ENCODE assay signal across 9 cellular contexts in the genomic region with DNA sequence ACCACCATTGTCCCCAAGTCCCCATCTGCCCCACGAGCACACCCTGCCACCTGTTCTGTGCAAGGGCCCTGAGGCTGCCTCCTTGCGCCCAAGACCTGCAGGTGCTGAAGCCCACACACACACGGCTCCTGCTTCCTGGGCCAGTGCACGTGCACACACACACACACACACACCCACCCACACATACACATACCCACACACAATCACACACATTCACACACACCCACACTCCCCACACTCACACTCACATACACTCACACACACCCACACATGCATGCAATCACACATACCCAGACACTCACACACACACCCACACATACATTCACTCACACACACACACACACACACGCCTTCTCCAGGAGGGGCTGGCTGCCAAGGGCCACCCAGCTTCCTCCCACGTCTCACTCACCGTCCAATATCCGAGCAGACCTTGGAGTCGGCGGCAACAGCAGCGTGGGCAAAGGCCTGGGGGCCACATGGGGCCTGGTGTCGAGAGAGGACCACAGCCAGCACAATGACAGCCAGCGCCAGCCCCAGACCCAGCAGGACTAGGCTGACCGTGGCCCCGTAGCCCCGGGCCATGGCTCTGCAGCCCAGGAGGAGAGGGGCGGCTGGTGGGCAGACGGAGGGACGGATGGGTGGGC. TPM values are rescaled to one million over a fixed set of nuclear protein-coding genes. Genes with fewer than 3 reads are reported as not detected.
DNase-seq lines count a peak whose midpoint lies in the region; ATAC-seq, FAIRE-seq and TF ChIP-seq lines count a peak whose summit lies in the region.
"Had no signal": no experiment of that assay in that cellular context is flagged by ENCODE, and none has a peak within 500 bp of the region (broad histone marks: within the 10 kb centered on the region; RNA-seq: fewer than 3 reads in every experiment).

No MANE protein-coding gene starts in this region.

- BruUV-seq in IMR-90 (replicated peaks; lab: Mats Ljungman, UMichigan) (no TSS peak), A673 (replicated peaks; lab: Mats Ljungman, UMichigan) (no TSS peak)

- no peak overlapping the region; the same call in 1 of the 2 replicates for H3K23ac ChIP-seq in IMR-90 (ENCODE audit: low read depth, low read length)

- DNase-seq in A549 (ENCODE audit: low read depth in 1 of 2, low spot score in 1 of 2) (no peak), IMR-90 (peak; percentile 52), myocyte (ENCODE audit: low read depth) (peak; percentile 43), left lobe of liver (ENCODE audit: low spot score) (no peak), GM20000 (ENCODE audit: low spot score) (no peak), NCI-H446 treated with DMSO at 0.1 percent for 48 hours (lab: John Stamatoyannopoulos, UW) (no peak), A673 (ENCODE audit: low spot score) (no peak)

- peak overlapping the region; percentile 85 for H3K4ac ChIP-seq in IMR-90 (ENCODE audit: low read depth, low read length)

- H3K56ac ChIP-seq in IMR-90 (ENCODE audit: extremely low read depth, insufficient read depth, low read length), result no peak overlapping the region

- H4K91ac ChIP-seq in IMR-90 (ENCODE audit: insufficient read depth, low read depth, low read length), result peak overlapping the region; percentile 74

- peak overlapping the region; percentile 95 for H2BK20ac ChIP-seq in IMR-90 (ENCODE audit: low read depth, low read length)

- H3K14ac ChIP-seq in IMR-90 (replicated peaks; ENCODE audit: low read depth, low read length), result peak overlapping the region; percentile 94

- TF ChIP-seq RAD21 in A549 (conservative IDR thresholded peaks at IDR 0.05 in 1 of 2, IDR thresholded peaks at IDR 0.05 in 1 of 2) (no peak), IMR-90 (IDR thresholded peaks at IDR 0.05; ENCODE audit: low read length) (no peak)

- H3K4me3 ChIP-seq in A549 (no peak overlapping the region), IMR-90 (ENCODE audit: insufficient read depth, low read depth, low read length) (peak overlapping the region; percentile 13; the same call in 1 of the 2 replicates), A673 (ENCODE audit: low read depth, low read length, poor library complexity, severe bottlenecking) (no peak overlapping the region)

- no peak for FAIRE-seq in A549 (lab: Jason Lieb, UNC)
- FAIRE-seq: islet of Langerhans had no signal

- H2AFZ ChIP-seq in IMR-90 (replicated peaks; ENCODE audit: low read length, poor library complexity), result peak overlapping the region; percentile 71

- peak overlapping the region; percentile 96 for H2BK120ac ChIP-seq in IMR-90 (ENCODE audit: low read depth, low read length)

- peak overlapping the region; percentile 87 for H2BK5ac ChIP-seq in IMR-90 (ENCODE audit: low read depth, low read length, poor library complexity, severe bottlenecking)

- no peaks in the 10 kb centered on the region for H3K9me3 ChIP-seq in A549
- no peaks in the 10 kb centered on the region for H3K9me3 ChIP-seq in IMR-90 (ENCODE audit: control insufficient read depth, insufficient read depth, low read length)
- no peaks in the 10 kb centered on the region for H3K9me3 ChIP-seq in A673 (ENCODE audit: low read depth, low read length, poor library complexity, severe bottlenecking)

- peak overlapping the region; percentile 85 for H2AK9ac ChIP-seq in IMR-90 (replicated peaks; ENCODE audit: low read depth, low read length, poor library complexity)

- H2BK15ac ChIP-seq in IMR-90 (ENCODE audit: low read depth, low read length), result peak overlapping the region; percentile 69; the same call in 2 of the 3 replicates

- H3K9me1 ChIP-seq in IMR-90 (ENCODE audit: insufficient read depth, low read length), result peaks cover 12% of the 10 kb centered on the region

- H4K5ac ChIP-seq in IMR-90 (ENCODE audit: low read depth, low read length), result peak overlapping the region; percentile 19

- peak overlapping the region; percentile 82 to 100; a peak in 5 of 6 replicates for H3K27ac ChIP-seq in A549
- peak overlapping the region; percentile 89 for H3K27ac ChIP-seq in IMR-90 (ENCODE audit: insufficient read depth, low read length)
- peak overlapping the region; percentile 47 for H3K27ac ChIP-seq in cingulate gyrus (ENCODE audit: low read depth, low read length)
- no peak overlapping the region for H3K27ac ChIP-seq in A673 (ENCODE audit: low read depth, low read length, poor library complexity, severe bottlenecking)

- POLR2A ChIA-PET in A549 (lab: Yijun Ruan, JAX), result no interaction called here
- POLR2A ChIA-PET in IMR-90 (lab: Charles Lee; ENCODE audit: unreplicated experiment), result no interaction called here
- POLR2A ChIA-PET in A673 (lab: Charles Lee; ENCODE audit: low non-redundant PET), result no interaction called here

- no peaks in the 10 kb centered on the region for H3K36me3 ChIP-seq in IMR-90 (ENCODE audit: control insufficient read depth, insufficient read depth, low read length)
- no peaks in the 10 kb centered on the region for H3K36me3 ChIP-seq in A673 (ENCODE audit: insufficient read depth, low read length, poor library complexity, severe bottlenecking)

- dilution Hi-C loops in IMR-90 (cut with HindIII; ENCODE audit: low sequenced_read_pairs, unreplicated experiment), result no loop called here

- peak overlapping the region; percentile 100 for H2AK5ac ChIP-seq in IMR-90 (ENCODE audit: low read depth, low read length)

- peak overlapping the region; percentile 90 to 92; a peak in 3 of 4 replicates for H4K8ac ChIP-seq in IMR-90 (ENCODE audit: low read depth in 2 of 2, low read length in 2 of 2)

- CTCF ChIA-PET in A549 (lab: Yijun Ruan, JAX), result interaction anchor here (2.5 kb wide), 1 partner anchor 54 kb away, joined by 23 read pairs; no protein-coding TSS in a partner anchor
- CTCF ChIA-PET in IMR-90 (lab: Yijun Ruan, JAX), result no interaction called here
- CTCF ChIA-PET in A673 (lab: Charles Lee), result no interaction called here

- peaks cover 0 to 23% of the 10 kb centered on the region in 2 experiments; a peak in 2 of 4 replicates for H3K79me1 ChIP-seq in IMR-90 (ENCODE audit: low read depth in 1 of 2, low read length in 2 of 2)

- H4K20me1 ChIP-seq in IMR-90 (ENCODE audit: insufficient read depth, low read length), result no peaks in the 10 kb centered on the region

- in situ Hi-C loops in IMR-90 (cut with MboI; ENCODE audit: low sequenced_read_pairs), result loop anchor here (5.0 kb wide), 1 partner anchor 47 kb away; no protein-coding TSS in a partner anchor

- H3K4me1 ChIP-seq in A549 (peaks cover 48% of the 10 kb centered on the region), IMR-90 (ENCODE audit: control insufficient read depth, insufficient read depth, low read length) (peaks cover 39% of the 10 kb centered on the region), A673 (ENCODE audit: insufficient read depth, low read length, poor library complexity, severe bottlenecking) (peaks cover 11% of the 10 kb centered on the region)

- WGBS in A549 (ENCODE audit: missing lambda C conversion rate), result 92% methylated on average over 6 of the region's 19 CpGs
- WGBS in IMR-90 (ENCODE audit: extremely low coverage in 2 of 2, insufficient read length in 1 of 2), 2 experiments, result 64% methylated on average over 4 of the region's 19 CpGs; no CpG with 5 or more reads in 1 of the 2 experiments

- peak overlapping the region; percentile 79 for H3K18ac ChIP-seq in IMR-90 (ENCODE audit: low read depth, low read length)

- TF ChIP-seq CTCF in A549 (IDR thresholded peaks at IDR 0.05) (no peak), IMR-90 (conservative IDR thresholded peaks at IDR 0.05; ENCODE audit: low read depth, low read length) (no peak), GM20000 (IDR thresholded peaks at IDR 0.05; ENCODE audit: extremely low read depth, missing control alignments) (no peak), A673 (conservative IDR thresholded peaks at IDR 0.05; ENCODE audit: low read depth, low read length) (no peak)

- TF ChIP-seq POLR2A in A549 (IDR thresholded peaks at IDR 0.05; ENCODE audit: low read length) (no peak), IMR-90 (IDR thresholded peaks at IDR 0.05; ENCODE audit: low read depth, low read length) (no peak)

- intact Hi-C loops in IMR-90 (cut with micrococcal nuclease), result loop anchor here (10.0 kb wide), 1 partner anchor 259 kb away; a partner anchor contains a TSS
- intact Hi-C loops in A673 (cut with micrococcal nuclease; ENCODE audit: unreplicated experiment), result no loop called here

- peak overlapping the region; percentile 75 for H3K9ac ChIP-seq in IMR-90 (ENCODE audit: low read depth, low read length)

- ATAC-seq in A549, result no peak
- ATAC-seq in IMR-90 (ENCODE audit: low read depth), result no peak
- no peak for ATAC-seq in left lobe of liver

- no peak for TF ChIP-seq EP300 in A549 (IDR thresholded peaks at IDR 0.05)

- H3K4me2 ChIP-seq in A549, result peak overlapping the region; percentile 23; the same call in 1 of the 3 replicates
- H3K4me2 ChIP-seq in IMR-90 (ENCODE audit: low read depth, low read length), result peak overlapping the region; percentile 26; the same call in 1 of the 2 replicates

- no peaks in the 10 kb centered on the region for H3K27me3 ChIP-seq in IMR-90 (ENCODE audit: control insufficient read depth, insufficient read depth, low read length)
- H3K27me3 ChIP-seq in A673 (replicated peaks; ENCODE audit: insufficient read depth, low read depth, low read length, poor library complexity), result no peaks in the 10 kb centered on the region

RNA-seq across cellular contexts. Expression of a gene that starts 0.6 kb away (rescaled TPM):
- polyA plus RNA-seq in A549 (2011; rRNA removed) (2.3 and 3.1 TPM in 2 replicates), A549 (2017; fragmentation: RNase III; extraction: RNeasy Plus Mini Kit Qiagen cat#74134 plus additional on column Dnase treatment) (2.2 to 3.3 TPM (median 2.5 TPM) in 3 replicates), IMR-90 (2012; rRNA removed) (3.1 and 5.8 TPM in 2 replicates)
- polyA plus RNA-seq in A549 (2012; cell fraction: cytosol; rRNA removed), result 0.90 and 1.2 TPM in 2 replicates
- 8.8 and 9.9 TPM in 2 replicates for polyA plus RNA-seq in A549 (2012; cell fraction: nucleus; rRNA removed)
- polyA minus RNA-seq in A549 (2011; rRNA and poly(A)+ RNA removed), result 1.9 and 4.9 TPM in 2 replicates
- total RNA-seq in IMR-90 (2012; rRNA removed) (0.18 and 0.28 TPM in 2 replicates), myocyte (20.5 and 30.7 TPM in 2 replicates), left lobe of liver (11.5 TPM), A673 (2021) (not detected in 2 replicates)
- 0.58 and 3.1 TPM in 2 replicates for polyA plus RNA-seq in IMR-90 (2012; cell fraction: cytosol; rRNA removed)
- polyA plus RNA-seq in IMR-90 (2012; cell fraction: nucleus; rRNA removed; ENCODE audit: low replicate concordance), result 15.2 and 20.3 TPM in 2 replicates
- polyA plus RNA-seq in myocyte (2012), result 16.2 TPM

RNA-seq across cellular contexts. Expression of a gene that starts 26.4 kb away (rescaled TPM):
- polyA plus RNA-seq in A549 (2011; rRNA removed), result 22.4 and 25.2 TPM in 2 replicates
- polyA plus RNA-seq in A549 (2012; cell fraction: cytosol; rRNA removed), result 8.8 and 9.6 TPM in 2 replicates
- polyA plus RNA-seq in A549 (2012; cell fraction: nucleus; rRNA removed), result 15.3 and 21.1 TPM in 2 replicates
- 14.8 to 15.4 TPM (median 15.2 TPM) in 3 replicates for polyA plus RNA-seq in A549 (2017; fragmentation: RNase III; extraction: RNeasy Plus Mini Kit Qiagen cat#74134 plus additional on column Dnase treatment)
- polyA minus RNA-seq in A549 (2011; rRNA and poly(A)+ RNA removed), result 25.9 and 27.2 TPM in 2 replicates
- total RNA-seq in IMR-90 (2012; rRNA removed), result 44.1 and 45.5 TPM in 2 replicates
- polyA plus RNA-seq in IMR-90 (2012; rRNA removed), result 18.4 and 18.7 TPM in 2 replicates
- polyA plus RNA-seq in IMR-90 (2012; cell fraction: cytosol; rRNA removed), result 9.4 and 10.4 TPM in 2 replicates
- polyA plus RNA-seq in IMR-90 (2012; cell fraction: nucleus; rRNA removed; ENCODE audit: low replicate concordance), result 23.1 and 26.8 TPM in 2 replicates
- 25.2 and 29.2 TPM in 2 replicates for total RNA-seq in myocyte
- 20.5 TPM for polyA plus RNA-seq in myocyte (2012)
- 25.2 TPM for total RNA-seq in left lobe of liver
- total RNA-seq in A673 (2021), result 55.6 and 56.7 TPM in 2 replicates

Comparison
In these comparisons a context has a peak if more than half of its experiments do, and no peak if none do; other contexts are left out.
1. DNase-seq: peak in IMR-90 (single experiment) and myocyte (single experiment); none in A549 (0 of 2), left lobe of liver (single experiment), GM20000 (single experiment), NCI-H446 treated with DMSO at 0.1 percent for 48 hours (single experiment) and A673 (single experiment).